3 cellular contexts compared by ENCODE assay signal in the genomic region with DNA sequence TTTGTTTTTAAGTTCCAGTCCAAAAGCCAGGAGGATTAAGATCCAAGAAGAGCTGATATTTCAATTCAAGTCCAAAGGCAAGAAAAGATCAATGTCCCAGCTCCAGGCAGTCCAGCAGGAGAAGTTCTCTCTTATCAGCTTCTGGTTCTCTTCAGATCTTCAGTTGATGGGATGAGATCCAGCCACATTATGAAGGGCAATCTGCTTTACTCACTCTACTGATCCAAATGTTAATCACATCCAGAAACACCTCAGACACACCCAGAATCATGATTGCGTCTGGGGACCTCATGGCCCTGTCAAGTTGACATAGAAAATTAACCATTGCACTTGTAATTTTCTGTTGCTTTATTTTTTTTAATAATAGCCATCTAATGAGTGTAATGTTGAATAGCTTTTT.
"Had no signal": no experiment of that assay in that cellular context is flagged by ENCODE, and none has a peak within 500 bp of the region (broad histone marks: within the 10 kb centered on the region; RNA-seq: fewer than 3 reads in every experiment).

No MANE protein-coding gene starts in this region.

- ATAC-seq: GM12878 had no signal

- DNase-seq: GDM1, GF-D8 had no signal

- H3K4me3 ChIP-seq: GM12878 had no signal
